ENCODE assay signal across 9 cellular contexts in genomic region chr16:81497690-81498089, GRCh38. TPM values are rescaled to one million over a fixed set of nuclear protein-coding genes. Genes with fewer than 3 reads are reported as not detected.
DNase-seq lines count a peak whose midpoint lies in the region; ATAC-seq, FAIRE-seq and TF ChIP-seq lines count a peak whose summit lies in the region.
"Had no signal": no experiment of that assay in that cellular context is flagged by ENCODE, and none has a peak within 500 bp of the region (broad histone marks: within the 10 kb centered on the region; RNA-seq: fewer than 3 reads in every experiment).

No MANE protein-coding gene starts in this region.

- no peaks in the 10 kb centered on the region for H3K27me3 ChIP-seq in BE2C
- no peaks in the 10 kb centered on the region for H3K27me3 ChIP-seq in ascending aorta

- TF ChIP-seq POLR2A in A549 (IDR thresholded peaks at IDR 0.05; ENCODE audit: low read length) = no peak

- ATAC-seq in A549 = peak; percentile 7 to 45; a peak in 3 of 6 replicates
- peak; percentile 57 for ATAC-seq in GM18858 (IDR thresholded peaks at IDR 0.05; ENCODE audit: unreplicated experiment)

- H3K27ac ChIP-seq in A549 (peak overlapping the region in 1 of 2 experiments; percentile 77; a peak in 3 of 6 replicates), ascending aorta (no peak overlapping the region)

- H3K4me2 ChIP-seq in A549 = no peak overlapping the region

- H3K4me3 ChIP-seq in A549 (no peak overlapping the region), BE2C (ENCODE audit: low read depth, low read length) (no peak overlapping the region), ascending aorta (no peak overlapping the region)

- intact Hi-C loops in ascending aorta (cut with DNase I) = no loop called here

- DNase-seq in A549 (ENCODE audit: low read depth in 1 of 2, low spot score in 1 of 2) (no peak), MV-4-11 (lab: John Stamatoyannopoulos, UW) (peak; percentile 81), germinal center (ENCODE audit: low spot score) (peak; percentile 72), BE2C (no peak), DMS53 treated with DMSO at 0.1 percent for 48 hours (lab: John Stamatoyannopoulos, UW; ENCODE audit: unreplicated experiment) (no peak), ascending aorta (ENCODE audit: low spot score in 2 of 2) (no peak), NCI-H524 treated with DMSO at 0.1 percent for 48 hours (lab: John Stamatoyannopoulos, UW) (no peak)
- DNase-seq: DMS79 had no signal

- H3K4me1 ChIP-seq in A549 (peaks cover 98% of the 10 kb centered on the region), BE2C (no peaks in the 10 kb centered on the region; the same call in 1 of the 2 replicates), ascending aorta (no peaks in the 10 kb centered on the region)

- TF ChIP-seq RAD21 in A549 (conservative IDR thresholded peaks at IDR 0.05 in 1 of 2, IDR thresholded peaks at IDR 0.05 in 1 of 2) = no peak

- H3K9me3 ChIP-seq in A549 (no peaks in the 10 kb centered on the region), BE2C (no peaks in the 10 kb centered on the region), ascending aorta (no peaks in the 10 kb centered on the region)

- TF ChIP-seq CTCF in A549 (IDR thresholded peaks at IDR 0.05) (no peak), BE2C (IDR thresholded peaks at IDR 0.05; ENCODE audit: low read depth, low read length) (no peak), ascending aorta (IDR thresholded peaks at IDR 0.05) (peak in 1 of 3 experiments; percentile 15)

- POLR2A ChIA-PET in A549 (lab: Yijun Ruan, JAX) = no interaction called here

- WGBS in A549 (ENCODE audit: missing lambda C conversion rate) = 91% methylated on average over 10 of the region's 10 CpGs

- TF ChIP-seq EP300 in A549 (IDR thresholded peaks at IDR 0.05) = no peak

- CTCF ChIA-PET in A549 (lab: Yijun Ruan, JAX) = interaction anchor here (1.0 to 1.8 kb wide), 5 partner anchors 12 to 93 kb away, joined by 3 to 7 read pairs (median 3); no protein-coding TSS in a partner anchor

- no peak for FAIRE-seq in A549 (lab: Jason Lieb, UNC)

- no peaks in the 10 kb centered on the region for H3K36me3 ChIP-seq in BE2C
- no peaks in the 10 kb centered on the region for H3K36me3 ChIP-seq in ascending aorta

TF ChIP-seq in A549, 52 proteins besides CTCF, POLR2A, EP300 and RAD21:
- TF ChIP-seq RFX5 (IDR thresholded peaks at IDR 0.05) = no peak
- no peak for TF ChIP-seq HES2 (IDR thresholded peaks at IDR 0.05)
- no peak for TF ChIP-seq ESRRA (IDR thresholded peaks at IDR 0.05; ENCODE audit: borderline replicate concordance, low read length)
- TF ChIP-seq TP53 (CRISPR knock-in tag; IDR thresholded peaks at IDR 0.05) = no peak
- TF ChIP-seq NR3C1 (IDR thresholded peaks at IDR 0.05) = no peak
- no peak for TF ChIP-seq HEYL (CRISPR knock-in tag; IDR thresholded peaks at IDR 0.05)
- no peak for TF ChIP-seq PBX3 (IDR thresholded peaks at IDR 0.05)
- TF ChIP-seq CBX8 (IDR thresholded peaks at IDR 0.05) = no peak
- no peak for TF ChIP-seq ZFP36 (IDR thresholded peaks at IDR 0.05; ENCODE audit: borderline replicate concordance, partially characterized antibody)
- no peak for TF ChIP-seq TFCP2L1 (CRISPR knock-in tag; IDR thresholded peaks at IDR 0.05)
- TF ChIP-seq HDAC2 (IDR thresholded peaks at IDR 0.05) = no peak
- TF ChIP-seq CHD4 (IDR thresholded peaks at IDR 0.05; ENCODE audit: borderline replicate concordance) = no peak
- no peak for TF ChIP-seq ZC3H11A (IDR thresholded peaks at IDR 0.05)

RNA-seq across cellular contexts. Expression of gene CMIP, which starts 53.1 kb away (rescaled TPM):
- polyA plus RNA-seq in A549 (2011; rRNA removed) = 21.6 and 44.7 TPM in 2 replicates
- 78.5 and 97.9 TPM in 2 replicates for polyA plus RNA-seq in A549 (2012; cell fraction: cytosol; rRNA removed)
- 128 and 142 TPM in 2 replicates for polyA plus RNA-seq in A549 (2012; cell fraction: nucleus; rRNA removed)
- 118 to 129 TPM (median 125 TPM) in 3 replicates for polyA plus RNA-seq in A549 (2017; fragmentation: RNase III; extraction: RNeasy Plus Mini Kit Qiagen cat#74134 plus additional on column Dnase treatment)
- 89.1 and 130 TPM in 2 replicates for polyA minus RNA-seq in A549 (2011; rRNA and poly(A)+ RNA removed)
- 15.5 TPM for polyA plus RNA-seq in BE2C (2012; ENCODE audit: insufficient read depth, insufficient read length, low read depth)
- 110 TPM for total RNA-seq in ascending aorta

Comparison
In these comparisons a context has a peak if more than half of its experiments do, and no peak if none do; other contexts are left out.
1. DNase-seq: peak in MV-4-11 (single experiment) and germinal center (single experiment); none in A549 (0 of 2), BE2C (single experiment), DMS53 treated with DMSO at 0.1 percent for 48 hours (single experiment), ascending aorta (0 of 2) and NCI-H524 treated with DMSO at 0.1 percent for 48 hours (single experiment).